2 cellular contexts compared by ENCODE assay signal in the genomic region with DNA sequence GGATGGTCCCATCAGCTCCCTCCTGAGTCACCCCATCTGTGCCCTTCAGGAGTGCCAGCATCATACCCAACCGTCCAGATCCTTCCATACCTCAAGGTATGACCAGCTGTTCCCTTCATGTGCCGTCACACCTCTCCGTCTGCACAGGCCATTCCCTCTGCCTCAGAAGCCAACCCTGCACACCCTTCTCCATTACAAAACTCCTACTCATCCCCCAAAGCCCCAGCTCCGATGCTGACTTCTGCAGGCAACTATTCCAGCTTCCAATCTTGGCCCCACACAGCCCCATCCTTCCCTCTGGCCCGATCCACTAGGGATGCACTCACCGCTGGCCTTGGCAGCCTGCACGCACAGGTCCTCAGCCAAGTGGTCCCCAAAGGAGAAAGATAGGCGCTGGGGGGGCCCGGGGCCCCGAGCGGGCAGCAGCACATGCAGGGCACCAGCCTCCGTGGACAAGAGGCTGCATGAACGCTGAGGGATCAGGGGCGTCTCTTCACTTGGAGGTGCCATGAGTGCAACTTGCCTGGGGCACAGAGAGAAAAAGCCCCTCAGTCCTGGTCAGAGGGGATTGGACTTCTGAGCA.
TF ChIP-seq lines count a peak whose summit lies in the region.

No MANE protein-coding gene starts in this region.

TF ChIP-seq in SK-N-SH treated with all-trans-retinoic acid at 6 μM for 48 hours, 23 proteins besides CTCF, POLR2A, EP300 and RAD21:
- TF ChIP-seq, protein P1, sequence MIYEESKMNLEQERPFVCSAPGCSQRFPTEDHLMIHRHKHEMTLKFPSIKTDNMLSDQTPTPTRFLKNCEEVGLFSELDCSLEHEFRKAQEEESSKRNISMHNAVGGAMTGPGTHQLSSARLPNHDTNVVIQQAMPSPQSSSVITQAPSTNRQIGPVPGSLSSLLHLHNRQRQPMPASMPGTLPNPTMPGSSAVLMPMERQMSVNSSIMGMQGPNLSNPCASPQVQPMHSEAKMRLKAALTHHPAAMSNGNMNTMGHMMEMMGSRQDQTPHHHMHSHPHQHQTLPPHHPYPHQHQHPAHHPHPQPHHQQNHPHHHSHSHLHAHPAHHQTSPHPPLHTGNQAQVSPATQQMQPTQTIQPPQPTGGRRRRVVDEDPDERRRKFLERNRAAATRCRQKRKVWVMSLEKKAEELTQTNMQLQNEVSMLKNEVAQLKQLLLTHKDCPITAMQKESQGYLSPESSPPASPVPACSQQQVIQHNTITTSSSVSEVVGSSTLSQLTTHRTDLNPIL (CRISPR knock-in tag; IDR thresholded peaks at IDR 0.05; ENCODE audit: low read depth): no peak
- TF ChIP-seq RARB (CRISPR knock-in tag; IDR thresholded peaks at IDR 0.05) (no peak), ZFP30 (CRISPR knock-in tag; IDR thresholded peaks at IDR 0.05) (no peak), ZFP3 (CRISPR knock-in tag; IDR thresholded peaks at IDR 0.05) (peak; percentile 96), PPARA (CRISPR knock-in tag; IDR thresholded peaks at IDR 0.05; ENCODE audit: borderline replicate concordance) (no peak), OSR1 (CRISPR knock-in tag; IDR thresholded peaks at IDR 0.05) (no peak), TCF4 (CRISPR knock-in tag; IDR thresholded peaks at IDR 0.05; ENCODE audit: borderline replicate concordance) (no peak), TOX (CRISPR knock-in tag; IDR thresholded peaks at IDR 0.05; ENCODE audit: borderline replicate concordance) (no peak), ZNF70 (CRISPR knock-in tag; IDR thresholded peaks at IDR 0.05) (no peak)

TF ChIP-seq in SK-N-SH, 30 proteins besides CTCF, POLR2A, EP300 and RAD21:
- TF ChIP-seq, protein P2, sequence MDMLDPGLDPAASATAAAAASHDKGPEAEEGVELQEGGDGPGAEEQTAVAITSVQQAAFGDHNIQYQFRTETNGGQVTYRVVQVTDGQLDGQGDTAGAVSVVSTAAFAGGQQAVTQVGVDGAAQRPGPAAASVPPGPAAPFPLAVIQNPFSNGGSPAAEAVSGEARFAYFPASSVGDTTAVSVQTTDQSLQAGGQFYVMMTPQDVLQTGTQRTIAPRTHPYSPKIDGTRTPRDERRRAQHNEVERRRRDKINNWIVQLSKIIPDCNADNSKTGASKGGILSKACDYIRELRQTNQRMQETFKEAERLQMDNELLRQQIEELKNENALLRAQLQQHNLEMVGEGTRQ (IDR thresholded peaks at IDR 0.05; ENCODE audit: borderline replicate concordance, low read depth, low read length): no peak
- TF ChIP-seq NRF1 (IDR thresholded peaks at IDR 0.05; ENCODE audit: low read depth, low read length): no peak
- no peak for TF ChIP-seq GATA2 (CRISPR knock-in tag; IDR thresholded peaks at IDR 0.05)
- no peak for TF ChIP-seq MXI1 (IDR thresholded peaks at IDR 0.05; ENCODE audit: low read depth, low read length)
- TF ChIP-seq GABPA (IDR thresholded peaks at IDR 0.05; ENCODE audit: low read depth): no peak
- no peak for TF ChIP-seq TCF12 (IDR thresholded peaks at IDR 0.05)
- no peak for TF ChIP-seq SMC3 (IDR thresholded peaks at IDR 0.05; ENCODE audit: low read depth, low read length)
